In the genomic region with DNA sequence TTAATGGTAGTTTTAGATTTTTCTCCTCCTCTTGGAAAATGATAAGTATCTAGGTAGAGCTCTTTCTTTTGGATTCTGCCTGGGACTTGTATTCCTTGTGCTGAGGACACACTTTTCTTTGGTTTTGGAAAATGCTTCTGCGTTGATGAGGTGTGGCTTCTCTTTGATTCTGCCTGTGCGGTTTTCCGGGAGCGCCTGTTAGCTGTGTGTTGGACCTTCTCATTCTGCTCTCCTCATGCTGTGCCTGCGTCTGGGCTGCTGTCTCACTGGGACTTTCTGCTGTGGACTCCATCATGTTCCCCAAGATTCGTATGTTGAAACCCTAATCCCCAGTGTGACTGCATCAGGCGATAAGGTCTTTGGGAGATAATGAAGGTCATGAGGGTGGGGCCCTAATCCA, we compare ENCODE assay signal across 27 cellular contexts.
"Had no signal": no experiment of that assay in that cellular context is flagged by ENCODE, and none has a peak within 500 bp of the region (broad histone marks: within the 10 kb centered on the region; RNA-seq: fewer than 3 reads in every experiment).

No MANE protein-coding gene starts in this region.

- H3K36me3 ChIP-seq: SJSA1 had no signal

- H3K9ac ChIP-seq: KMS-11, SK-N-SH had no signal

- H3K9me3 ChIP-seq: SJSA1, SK-N-SH had no signal

- H3K9me3 Mint-ChIP-seq: activated naive CD4-positive, alpha-beta T cell treated with anti-CD3 and anti-CD28 coated beads, Interleukin-2, amount 50 U/mL, for 24 hours; activated naive CD8-positive, alpha-beta T cell treated with anti-CD3 and anti-CD28 coated beads, Interleukin-2, amount 10 ng/mL, durations not matched to agents 7 days and 5 days; central memory CD8-positive, alpha-beta T cell had no signal

- H3K4me1 ChIP-seq: adrenal gland, SJSA1 had no signal

- FAIRE-seq: TTC549 had no signal

- H3K4me2 ChIP-seq: KMS-11, SK-N-SH had no signal

- H3K4me3 Mint-ChIP-seq: activated CD4-positive, alpha-beta T cell treated with anti-CD3 and anti-CD28 coated beads, Interleukin-2, amount 10 ng/mL, durations not matched to agents 24 days and 14 days; activated CD8-positive, alpha-beta T cell treated with anti-CD3 and anti-CD28 coated beads, Interleukin-2, amount 10 ng/mL, durations not matched to agents 7 days and 5 days; activated naive CD4-positive, alpha-beta T cell treated with anti-CD3 and anti-CD28 coated beads, Interleukin-2, amount 50 U/mL, for 24 hours; activated naive CD8-positive, alpha-beta T cell treated with anti-CD3 and anti-CD28 coated beads, Interleukin-2, amount 10 ng/mL, durations not matched to agents 7 days and 5 days; activated T-cell treated with anti-CD3 and anti-CD28 coated beads, Interleukin-2, amount 50 U/mL, for 24 hours; central memory CD8-positive, alpha-beta T cell; T-helper 1 cell treated with Interleukin-12 subunit alpha and Interleukin-12 subunit beta and Interleukin-4 antibody, amounts not matched to agents 30 μg/mL and 1 μg/mL, for 36 hours; T-helper 2 cell treated with Interferon-gamma antibody and Interleukin-4, amounts not matched to agents 5 μg/mL and 100 μg/mL, for 36 hours had no signal

- H3K27me3 ChIP-seq: adrenal gland, brain microvascular endothelial cell, SJSA1 had no signal

- H3K4me1 Mint-ChIP-seq: activated CD4-positive, alpha-beta T cell treated with anti-CD3 and anti-CD28 coated beads, Interleukin-2, amount 10 ng/mL, durations not matched to agents 24 days and 14 days; activated naive CD4-positive, alpha-beta T cell treated with anti-CD3 and anti-CD28 coated beads, Interleukin-2, amount 50 U/mL, for 24 hours; central memory CD8-positive, alpha-beta T cell had no signal

- H3K4me3 ChIP-seq: adrenal gland, SJSA1 had no signal

- H3K27ac ChIP-seq: adrenal gland, brain microvascular endothelial cell, KMS-11, SJSA1 had no signal

- ATAC-seq: activated CD8-positive, alpha-beta T cell treated with anti-CD3 and anti-CD28 coated beads, Interleukin-2, amount 10 ng/mL, durations not matched to agents 7 days and 5 days; Panc1 had no signal

- H3K27ac Mint-ChIP-seq: activated CD4-positive, alpha-beta T cell treated with anti-CD3 and anti-CD28 coated beads, Interleukin-2, amount 10 ng/mL, durations not matched to agents 24 days and 14 days; activated CD8-positive, alpha-beta T cell treated with anti-CD3 and anti-CD28 coated beads, Interleukin-2, amount 10 ng/mL, durations not matched to agents 7 days and 5 days; activated naive CD4-positive, alpha-beta T cell treated with anti-CD3 and anti-CD28 coated beads, Interleukin-2, amount 50 U/mL, for 24 hours; activated naive CD8-positive, alpha-beta T cell treated with anti-CD3 and anti-CD28 coated beads, Interleukin-2, amount 10 ng/mL, durations not matched to agents 7 days and 5 days; activated T-cell treated with anti-CD3 and anti-CD28 coated beads, Interleukin-2, amount 50 U/mL, for 24 hours; T-helper 1 cell treated with Interleukin-12 subunit alpha and Interleukin-12 subunit beta and Interleukin-4 antibody, amounts not matched to agents 30 μg/mL and 1 μg/mL, for 36 hours; T-helper 2 cell treated with Interferon-gamma antibody and Interleukin-4, amounts not matched to agents 5 μg/mL and 100 μg/mL, for 36 hours had no signal

- DNase-seq: activated CD4-positive, alpha-beta T cell treated with anti-CD3 and anti-CD28 coated beads, Interleukin-2, amount 10 ng/mL, durations not matched to agents 24 days and 14 days; activated CD4-positive, alpha-beta T cell treated with anti-CD3 and anti-CD28 coated beads, Interleukin-2, amount 50 U/mL, for 48 hours; activated CD8-positive, alpha-beta T cell treated with anti-CD3 and anti-CD28 coated beads, Interleukin-2, amount 10 ng/mL, durations not matched to agents 7 days and 5 days; activated naive CD4-positive, alpha-beta T cell; activated naive CD8-positive, alpha-beta T cell treated with anti-CD3 and anti-CD28 coated beads, Interleukin-2, amount 10 ng/mL, durations not matched to agents 7 days and 5 days; activated T-cell treated with anti-CD3 and anti-CD28 coated beads, Interleukin-2, amount 50 U/mL, for 24 hours; adrenal gland; anterior cingulate cortex; brain microvascular endothelial cell; MM.1S; NCI-H1105; NCI-H1417 treated with DMSO at 0.1 percent for 48 hours; NCI-H1930; NCI-H2081 treated with DMSO at 0.1 percent for 48 hours; NCI-H345; NCI-H524 treated with DMSO at 0.1 percent for 48 hours; RPMI8226; SHP77 treated with DMSO at 0.1 percent for 48 hours; SK-N-SH had no signal

- H3K9me2 ChIP-seq: SK-N-SH had no signal

- H3K27me3 Mint-ChIP-seq: activated CD4-positive, alpha-beta T cell treated with anti-CD3 and anti-CD28 coated beads, Interleukin-2, amount 10 ng/mL, durations not matched to agents 24 days and 14 days; activated naive CD4-positive, alpha-beta T cell treated with anti-CD3 and anti-CD28 coated beads, Interleukin-2, amount 50 U/mL, for 24 hours; activated naive CD8-positive, alpha-beta T cell treated with anti-CD3 and anti-CD28 coated beads, Interleukin-2, amount 10 ng/mL, durations not matched to agents 7 days and 5 days; activated T-cell treated with anti-CD3 and anti-CD28 coated beads, Interleukin-2, amount 50 U/mL, for 24 hours; central memory CD8-positive, alpha-beta T cell had no signal
